ENCODE assay signal across 10 cellular contexts in the genomic region with DNA sequence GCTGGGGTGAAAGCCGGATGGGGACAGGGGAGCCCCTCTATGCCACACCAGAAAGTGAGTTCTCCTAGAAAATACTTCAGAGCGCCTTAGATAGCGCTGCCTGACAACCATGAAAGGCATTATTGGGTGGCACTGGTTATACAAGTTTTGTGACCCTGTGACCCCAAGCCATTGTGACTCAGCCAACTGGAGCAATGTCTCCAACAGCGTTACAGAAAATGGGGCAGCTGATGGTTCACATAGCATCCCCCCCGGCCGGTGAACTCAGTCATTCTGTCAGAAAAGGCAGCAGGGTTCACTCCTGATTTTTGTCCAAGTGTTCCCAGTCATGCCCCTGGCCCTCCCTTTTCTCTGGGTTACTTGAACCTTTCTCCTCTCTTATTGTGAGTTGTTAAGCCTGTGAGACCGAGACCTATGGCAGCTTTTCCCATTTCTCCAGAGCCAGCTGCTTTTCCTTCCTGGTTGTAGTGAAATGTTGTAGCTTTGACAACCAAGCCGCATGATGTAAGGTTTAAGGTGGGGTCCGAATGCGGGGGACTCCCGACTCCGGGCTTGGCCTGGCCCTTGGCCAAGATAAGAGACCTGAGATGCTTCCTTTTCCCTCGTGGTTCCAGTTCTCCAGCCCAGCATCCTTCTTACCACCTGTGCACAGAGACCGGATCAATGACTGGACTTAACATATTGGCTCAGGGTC. TPM values are rescaled to one million over a fixed set of nuclear protein-coding genes. Genes with fewer than 3 reads are reported as not detected.
DNase-seq lines count a peak whose midpoint lies in the region; ATAC-seq and TF ChIP-seq lines count a peak whose summit lies in the region.
"Had no signal": no experiment of that assay in that cellular context is flagged by ENCODE, and none has a peak within 500 bp of the region (broad histone marks: within the 10 kb centered on the region; RNA-seq: fewer than 3 reads in every experiment).

No MANE protein-coding gene starts in this region.

- H3K9me3 ChIP-seq in IMR-90 (ENCODE audit: control insufficient read depth, insufficient read depth, low read length) (no peaks in the 10 kb centered on the region), left lung (no peaks in the 10 kb centered on the region), smooth muscle cell (replicated peaks; ENCODE audit: low read depth) (no peaks in the 10 kb centered on the region), osteoblast (ENCODE audit: low read depth, low read length) (no peaks in the 10 kb centered on the region)

- CTCF ChIA-PET in IMR-90 (lab: Yijun Ruan, JAX) = interaction anchor here (0.6 to 1.2 kb wide), 2 partner anchors 27 to 237 kb away, joined by 3 to 4 read pairs; no protein-coding TSS in a partner anchor

- no peak overlapping the region for H3K23ac ChIP-seq in IMR-90 (ENCODE audit: low read depth, low read length)

- H3K4ac ChIP-seq in IMR-90 (ENCODE audit: low read depth, low read length) = no peak overlapping the region

- no peak overlapping the region for H3K9ac ChIP-seq in IMR-90 (ENCODE audit: low read depth, low read length)
- no peak overlapping the region for H3K9ac ChIP-seq in smooth muscle cell (ENCODE audit: low read depth)

- DNase-seq in IMR-90 (no peak), left lung (no peak), smooth muscle cell (lab: John Stamatoyannopoulos, UW; ENCODE audit: unreplicated experiment) (no peak), osteoblast (ENCODE audit: insufficient read length, low spot score, missing footprints) (no peak), CD1c-positive myeloid dendritic cell (ENCODE audit: extremely low spot score) (no peak)
- no peak for DNase-seq in stimulated activated naive B cell treated with anti-CD40 and anti-IgM and Interleukin-4, amounts not matched to agents 10 μg/mL and 1 μg/mL and 100 μg/mL, for 72 hours
- DNase-seq: effector CD4-positive, alpha-beta T cell; NK-92 treated with Interleukin-12 subunit alpha and Interleukin-12 subunit beta, amount 100 ng/mL, for 24 hours had no signal

- H3K4me3 ChIP-seq in IMR-90 (ENCODE audit: insufficient read depth, low read depth, low read length) (no peak overlapping the region), left lung (no peak overlapping the region), smooth muscle cell (no peak overlapping the region), osteoblast (ENCODE audit: insufficient read depth, low read length) (no peak overlapping the region)

- peaks cover 9% of the 10 kb centered on the region for H3F3A ChIP-seq in smooth muscle cell (ENCODE audit: low read depth)

- H3K36me3 Mint-ChIP-seq in brain = no peaks in the 10 kb centered on the region
- peaks cover 5 to 9% of the 10 kb centered on the region in 2 donors for H3K36me3 Mint-ChIP-seq in stimulated activated naive B cell treated with anti-CD40 and anti-IgM and Interleukin-4, amounts not matched to agents 10 μg/mL and 1 μg/mL and 100 μg/mL, for 72 hours

- WGBS in IMR-90 (ENCODE audit: extremely low coverage in 2 of 2, insufficient read length in 1 of 2), 2 experiments = 69% methylated on average over 6 of the region's 14 CpGs; no CpG with 5 or more reads in 1 of the 2 experiments
- 87% methylated on average over 14 of the region's 14 CpGs for WGBS in smooth muscle cell (ENCODE audit: low lambda C conversion rate)

- H3K4me3 Mint-ChIP-seq in brain = peak overlapping the region in 3 of 5 experiments; percentile 4 to 14 (median 4)
- no peak overlapping the region for H3K4me3 Mint-ChIP-seq in stimulated activated naive B cell treated with anti-CD40 and anti-IgM and Interleukin-4, amounts not matched to agents 10 μg/mL and 1 μg/mL and 100 μg/mL, for 72 hours

- in situ Hi-C loops in IMR-90 (cut with MboI; ENCODE audit: low sequenced_read_pairs) = no loop called here

- H2AK5ac ChIP-seq in IMR-90 (ENCODE audit: low read depth, low read length) = no peak overlapping the region

- peak overlapping the region in 4 of 5 experiments; percentile 25 to 88 (median 82) for H3K27ac Mint-ChIP-seq in brain
- no peak overlapping the region for H3K27ac Mint-ChIP-seq in stimulated activated naive B cell treated with anti-CD40 and anti-IgM and Interleukin-4, amounts not matched to agents 10 μg/mL and 1 μg/mL and 100 μg/mL, for 72 hours

- no peak overlapping the region for H4K8ac ChIP-seq in IMR-90 (ENCODE audit: low read depth in 2 of 2, low read length in 2 of 2)

- H4K20me1 ChIP-seq in IMR-90 (ENCODE audit: insufficient read depth, low read length) = no peaks in the 10 kb centered on the region
- peaks cover 7% of the 10 kb centered on the region for H4K20me1 ChIP-seq in smooth muscle cell (ENCODE audit: low read depth)
- H4K20me1 ChIP-seq in osteoblast (ENCODE audit: insufficient read depth, low read length) = no peaks in the 10 kb centered on the region

- peaks cover 56% of the 10 kb centered on the region for H3K79me2 ChIP-seq in smooth muscle cell (ENCODE audit: low read depth)
- H3K79me2 ChIP-seq in osteoblast (ENCODE audit: insufficient read depth, low read length) = peaks cover 2% of the 10 kb centered on the region

- dilution Hi-C loops in IMR-90 (cut with HindIII; ENCODE audit: low sequenced_read_pairs, unreplicated experiment) = no loop called here

- TF ChIP-seq CTCF in IMR-90 (conservative IDR thresholded peaks at IDR 0.05; ENCODE audit: low read depth, low read length) (no peak), brain (conservative IDR thresholded peaks at IDR 0.05) (no peak), left lung (IDR thresholded peaks at IDR 0.05) (no peak), smooth muscle cell (IDR thresholded peaks at IDR 0.05; ENCODE audit: borderline replicate concordance, insufficient read depth, poor library complexity, severe bottlenecking) (no peak), osteoblast (IDR thresholded peaks at IDR 0.05; ENCODE audit: extremely low read depth, low read depth, low read length) (no peak)

- ATAC-seq in IMR-90 (ENCODE audit: low read depth) (0 out of 2 replicates have a peak, but pooled peaks have one; percentile 9), left lung (peak; percentile 13), HG03354 (IDR thresholded peaks at IDR 0.05; ENCODE audit: poor library complexity, severe bottlenecking, unreplicated experiment) (no peak)
- no peak for ATAC-seq in stimulated activated naive B cell treated with anti-CD40 and anti-IgM and Interleukin-4, amounts not matched to agents 10 μg/mL and 1 μg/mL and 100 μg/mL, for 72 hours (replicated peaks)

- no peak overlapping the region for H2AK9ac ChIP-seq in IMR-90 (replicated peaks; ENCODE audit: low read depth, low read length, poor library complexity)

- peaks cover 62% of the 10 kb centered on the region for H3K4me1 Mint-ChIP-seq in brain
- peaks cover 32 to 70% of the 10 kb centered on the region in 2 donors for H3K4me1 Mint-ChIP-seq in stimulated activated naive B cell treated with anti-CD40 and anti-IgM and Interleukin-4, amounts not matched to agents 10 μg/mL and 1 μg/mL and 100 μg/mL, for 72 hours

- intact Hi-C loops in IMR-90 (cut with micrococcal nuclease) = no loop called here
- intact Hi-C loops in left lung (cut with DNase I) = no loop called here

- H3K36me3 ChIP-seq in IMR-90 (ENCODE audit: control insufficient read depth, insufficient read depth, low read length) (no peaks in the 10 kb centered on the region), left lung (peaks cover 0 to 18% of the 10 kb centered on the region in 2 donors), smooth muscle cell (ENCODE audit: low read depth) (no peaks in the 10 kb centered on the region), osteoblast (ENCODE audit: insufficient read depth, low read length) (no peaks in the 10 kb centered on the region)

- H2BK5ac ChIP-seq in IMR-90 (ENCODE audit: low read depth, low read length, poor library complexity, severe bottlenecking) = no peak overlapping the region

- H2AFZ ChIP-seq in IMR-90 (replicated peaks; ENCODE audit: low read length, poor library complexity) (no peak overlapping the region), smooth muscle cell (ENCODE audit: low read depth) (no peak overlapping the region), osteoblast (ENCODE audit: low read length) (no peak overlapping the region)

- H3K27me3 Mint-ChIP-seq in brain = peaks cover 2% of the 10 kb centered on the region
- peaks cover 0 to 11% of the 10 kb centered on the region in 2 donors for H3K27me3 Mint-ChIP-seq in stimulated activated naive B cell treated with anti-CD40 and anti-IgM and Interleukin-4, amounts not matched to agents 10 μg/mL and 1 μg/mL and 100 μg/mL, for 72 hours

- no peak overlapping the region for H2BK20ac ChIP-seq in IMR-90 (ENCODE audit: low read depth, low read length)

- POLR2A ChIA-PET in IMR-90 (lab: Charles Lee; ENCODE audit: unreplicated experiment) = interaction anchor here (0.7 kb wide), 1 partner anchor 8 kb away, joined by 13 read pairs; no protein-coding TSS in a partner anchor

- no peak overlapping the region for H4K5ac ChIP-seq in IMR-90 (ENCODE audit: low read depth, low read length)

- TF ChIP-seq POLR2A in IMR-90 (IDR thresholded peaks at IDR 0.05; ENCODE audit: low read depth, low read length) = no peak

- peaks cover 9 to 70% of the 10 kb centered on the region in 2 experiments for H3K79me1 ChIP-seq in IMR-90 (ENCODE audit: low read depth in 1 of 2, low read length in 2 of 2)

- no peak overlapping the region for H2BK120ac ChIP-seq in IMR-90 (ENCODE audit: low read depth, low read length)

- peaks cover 6% of the 10 kb centered on the region; the same call in 1 of the 2 replicates for H3K4me1 ChIP-seq in IMR-90 (ENCODE audit: control insufficient read depth, insufficient read depth, low read length)
- H3K4me1 ChIP-seq in left lung = peaks cover 23 to 73% of the 10 kb centered on the region in 2 donors
- H3K4me1 ChIP-seq in smooth muscle cell (ENCODE audit: low read depth) = peaks cover 10% of the 10 kb centered on the region
- H3K4me1 ChIP-seq in osteoblast (ENCODE audit: insufficient read depth, low read length) = peaks cover 24% of the 10 kb centered on the region

- BruUV-seq in IMR-90 (replicated peaks; lab: Mats Ljungman, UMichigan) = no TSS peak

- H3K56ac ChIP-seq in IMR-90 (ENCODE audit: extremely low read depth, insufficient read depth, low read length) = no peak overlapping the region

- H3K4me2 ChIP-seq in IMR-90 (ENCODE audit: low read depth, low read length) (no peak overlapping the region), smooth muscle cell (no peak overlapping the region), osteoblast (ENCODE audit: insufficient read depth, low read length) (no peak overlapping the region)

- no peak for TF ChIP-seq RAD21 in IMR-90 (IDR thresholded peaks at IDR 0.05; ENCODE audit: low read length)

- peaks cover 9% of the 10 kb centered on the region for H3K9me1 ChIP-seq in IMR-90 (ENCODE audit: insufficient read depth, low read length)

- no peak overlapping the region for H4K91ac ChIP-seq in IMR-90 (ENCODE audit: insufficient read depth, low read depth, low read length)

- H3K18ac ChIP-seq in IMR-90 (ENCODE audit: low read depth, low read length) = no peak overlapping the region

- peaks cover 0 to under 1% (median 0%) of the 10 kb centered on the region in 5 experiments for H3K9me3 Mint-ChIP-seq in brain
- no peaks in the 10 kb centered on the region for H3K9me3 Mint-ChIP-seq in stimulated activated naive B cell treated with anti-CD40 and anti-IgM and Interleukin-4, amounts not matched to agents 10 μg/mL and 1 μg/mL and 100 μg/mL, for 72 hours

- H2BK15ac ChIP-seq in IMR-90 (ENCODE audit: low read depth, low read length) = no peak overlapping the region

- H3K27ac ChIP-seq in IMR-90 (ENCODE audit: insufficient read depth, low read length) (no peak overlapping the region), left lung (peak overlapping the region in 1 of 2 donors; percentile 26), smooth muscle cell (ENCODE audit: low read depth) (peak overlapping the region; percentile 57), osteoblast (ENCODE audit: low read depth, low read length) (no peak overlapping the region)

- H3K27me3 ChIP-seq in IMR-90 (ENCODE audit: control insufficient read depth, insufficient read depth, low read length) (no peaks in the 10 kb centered on the region), left lung (no peaks in the 10 kb centered on the region), smooth muscle cell (ENCODE audit: low read depth) (no peaks in the 10 kb centered on the region), osteoblast (ENCODE audit: insufficient read depth, low read length) (no peaks in the 10 kb centered on the region)

- no peak overlapping the region for H3K14ac ChIP-seq in IMR-90 (replicated peaks; ENCODE audit: low read depth, low read length)

RNA-seq across cellular contexts. Expression of gene CD9, which starts 22.0 kb away (rescaled TPM):
- total RNA-seq in IMR-90 (2012; rRNA removed) = 48.8 and 70.0 TPM in 2 replicates
- polyA plus RNA-seq in IMR-90 (2012; rRNA removed) = 69.1 and 70.9 TPM in 2 replicates
- 50.1 and 55.3 TPM in 2 replicates for polyA plus RNA-seq in IMR-90 (2012; cell fraction: cytosol; rRNA removed)
- polyA plus RNA-seq in IMR-90 (2012; cell fraction: nucleus; rRNA removed; ENCODE audit: low replicate concordance) = 19.2 and 35.5 TPM in 2 replicates
- 131 TPM for polyA plus RNA-seq in brain (ENCODE audit: insufficient read depth, low read depth, low replicate concordance)
- 100 to 1,000 TPM; 416 to 512 TPM for total RNA-seq in left lung
- total RNA-seq in smooth muscle cell = 153 and 207 TPM in 2 replicates
- 144 and 236 TPM in 2 replicates for polyA plus RNA-seq in smooth muscle cell
- 19.4 and 34.4 TPM in 2 replicates for total RNA-seq in osteoblast

Comparison
In these comparisons a context has a peak if more than half of its experiments do, and no peak if none do; other contexts are left out.
1. ATAC-seq: peak in IMR-90 (single experiment) and left lung (single experiment); none in stimulated activated naive B cell treated with anti-CD40 and anti-IgM and Interleukin-4, amounts not matched to agents 10 μg/mL and 1 μg/mL and 100 μg/mL, for 72 hours (0 of 2) and HG03354 (single experiment).
2. H3K4me3 Mint-ChIP-seq: peak in brain (3 of 5); none in stimulated activated naive B cell treated with anti-CD40 and anti-IgM and Interleukin-4, amounts not matched to agents 10 μg/mL and 1 μg/mL and 100 μg/mL, for 72 hours (0 of 2).